19 cellular contexts compared by ENCODE assay signal in the genomic region with DNA sequence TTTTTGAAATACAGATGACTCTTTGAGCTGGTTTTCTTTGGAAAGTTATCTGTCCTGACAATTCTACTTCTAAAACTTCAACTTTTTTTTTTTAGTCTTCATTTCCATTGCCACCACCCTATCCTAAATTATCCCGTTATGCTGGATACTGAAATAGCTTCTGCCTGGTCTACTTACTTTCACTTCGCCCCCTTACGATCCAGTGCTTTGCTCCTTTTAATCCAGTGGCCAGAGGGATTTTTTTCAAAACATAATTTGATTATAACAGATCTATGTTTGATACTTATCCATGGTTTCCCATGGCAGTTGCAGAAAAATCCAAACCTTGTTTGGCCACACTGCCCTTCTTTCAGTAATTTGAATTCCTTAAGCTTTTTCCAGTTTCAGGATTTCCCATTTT. TPM values are rescaled to one million over a fixed set of nuclear protein-coding genes. Genes with fewer than 3 reads are reported as not detected.
DNase-seq lines count a peak whose midpoint lies in the region; ATAC-seq and TF ChIP-seq lines count a peak whose summit lies in the region.
"Had no signal": no experiment of that assay in that cellular context is flagged by ENCODE, and none has a peak within 500 bp of the region (broad histone marks: within the 10 kb centered on the region; RNA-seq: fewer than 3 reads in every experiment).

No MANE protein-coding gene starts in this region.

- peak overlapping the region; percentile 51 for H3K27ac Mint-ChIP-seq in activated CD8-positive, alpha-beta T cell treated with anti-CD3 and anti-CD28 coated beads, Interleukin-2, amount 10 ng/mL, durations not matched to agents 7 days and 5 days
- H3K27ac Mint-ChIP-seq in activated CD8-positive, alpha-beta T cell treated with anti-CD3 and anti-CD28 coated beads for 36 hours: no peak overlapping the region
- H3K27ac Mint-ChIP-seq in activated T-helper 1 cell treated with anti-CD3 and anti-CD28 coated beads, Interleukin-12 subunit alpha, Interleukin-12 subunit beta, Interleukin-2, Interleukin-4 antibody, amounts not matched to agents 30 ng/mL and 10 ng/mL and 1 ng/mL, durations not matched to agents 14 hours and 24 hours and 36 hours: peak overlapping the region; percentile 21

- H3K36me3 ChIP-seq in subcutaneous abdominal adipose tissue (ENCODE audit: control insufficient read depth in 5 of 5, insufficient read depth in 5 of 5, low read length in 5 of 5): peaks cover 0 to 15% (median 7%) of the 10 kb centered on the region in 5 donors
- H3K36me3 ChIP-seq: gastrocnemius medialis had no signal

- H3K27me3 Mint-ChIP-seq in activated CD8-positive, alpha-beta T cell treated with anti-CD3 and anti-CD28 coated beads, Interleukin-2, amount 10 ng/mL, durations not matched to agents 7 days and 5 days (ENCODE audit: low read depth): no peaks in the 10 kb centered on the region
- H3K27me3 Mint-ChIP-seq in activated CD8-positive, alpha-beta T cell treated with anti-CD3 and anti-CD28 coated beads for 36 hours: no peaks in the 10 kb centered on the region
- H3K27me3 Mint-ChIP-seq in activated T-helper 1 cell treated with anti-CD3 and anti-CD28 coated beads, Interleukin-12 subunit alpha, Interleukin-12 subunit beta, Interleukin-2, Interleukin-4 antibody, amounts not matched to agents 30 ng/mL and 10 ng/mL and 1 ng/mL, durations not matched to agents 14 hours and 24 hours and 36 hours (ENCODE audit: insufficient read depth): no peaks in the 10 kb centered on the region

- peaks cover 43% of the 10 kb centered on the region for H3K4me1 Mint-ChIP-seq in activated CD8-positive, alpha-beta T cell treated with anti-CD3 and anti-CD28 coated beads, Interleukin-2, amount 10 ng/mL, durations not matched to agents 7 days and 5 days (ENCODE audit: low read depth)
- H3K4me1 Mint-ChIP-seq in activated CD8-positive, alpha-beta T cell treated with anti-CD3 and anti-CD28 coated beads for 36 hours (ENCODE audit: low read depth): peaks cover 47% of the 10 kb centered on the region
- H3K4me1 Mint-ChIP-seq in activated T-helper 1 cell treated with anti-CD3 and anti-CD28 coated beads, Interleukin-12 subunit alpha, Interleukin-12 subunit beta, Interleukin-2, Interleukin-4 antibody, amounts not matched to agents 30 ng/mL and 10 ng/mL and 1 ng/mL, durations not matched to agents 14 hours and 24 hours and 36 hours (ENCODE audit: low read depth): peaks cover 55% of the 10 kb centered on the region

- no peak for DNase-seq in activated CD8-positive, alpha-beta T cell treated with anti-CD3 and anti-CD28 coated beads, Interleukin-2, amount 10 ng/mL, durations not matched to agents 7 days and 5 days
- no peak for DNase-seq in activated CD8-positive, alpha-beta T cell treated with anti-CD3 and anti-CD28 coated beads for 36 hours
- DNase-seq in activated T-helper 1 cell treated with anti-CD3 and anti-CD28 coated beads, Interleukin-12 subunit alpha, Interleukin-12 subunit beta, Interleukin-2, Interleukin-4 antibody, amounts not matched to agents 30 ng/mL and 10 ng/mL and 1 ng/mL, durations not matched to agents 14 hours and 24 hours and 36 hours (ENCODE audit: low spot score): no peak
- peak; percentile 24 to 25 for DNase-seq in lung microvascular endothelial cell (ENCODE audit: low read depth in 2 of 2)
- DNase-seq in stimulated activated CD8-positive, alpha-beta memory T cell treated with anti-CD3 and anti-CD28 coated beads, Interleukin-4, amount 100 ng/mL, for 48 hours: no peak
- no peak for DNase-seq in stimulated activated naive CD4-positive, alpha-beta T cell treated with Interleukin-2 at 50 U/mL for 16 hours (lab: John Stamatoyannopoulos, UW)
- DNase-seq: 8988T; activated CD4-positive, alpha-beta T cell treated with anti-CD3 and anti-CD28 coated beads for 48 hours; Caco-2; effector CD4-positive, alpha-beta T cell; gastrocnemius medialis; GF-D8; islet precursor cell; NCI-H1436; NCI-H524; PC-9; stimulated activated CD4-positive, alpha-beta T cell treated with anti-CD3 and anti-CD28 coated beads, Interleukin-4, amount 100 ng/mL, for 1 hour had no signal

- H3K4me3 ChIP-seq in subcutaneous abdominal adipose tissue (ENCODE audit: low read depth in 1 of 5, low read length in 5 of 5): peak overlapping the region in 2 of 5 donors; percentile 15 to 51
- H3K4me3 ChIP-seq: PC-9 had no signal

- H3K36me3 Mint-ChIP-seq in activated CD8-positive, alpha-beta T cell treated with anti-CD3 and anti-CD28 coated beads, Interleukin-2, amount 10 ng/mL, durations not matched to agents 7 days and 5 days (ENCODE audit: low read depth): peaks cover 35% of the 10 kb centered on the region
- peaks cover 30% of the 10 kb centered on the region for H3K36me3 Mint-ChIP-seq in activated CD8-positive, alpha-beta T cell treated with anti-CD3 and anti-CD28 coated beads for 36 hours (ENCODE audit: low read depth)
- peaks cover 21% of the 10 kb centered on the region for H3K36me3 Mint-ChIP-seq in activated T-helper 1 cell treated with anti-CD3 and anti-CD28 coated beads, Interleukin-12 subunit alpha, Interleukin-12 subunit beta, Interleukin-2, Interleukin-4 antibody, amounts not matched to agents 30 ng/mL and 10 ng/mL and 1 ng/mL, durations not matched to agents 14 hours and 24 hours and 36 hours (ENCODE audit: low read depth)

- POLR2A ChIA-PET in activated CD8-positive, alpha-beta T cell treated with anti-CD3 and anti-CD28 coated beads, Interleukin-2, amount 10 ng/mL, durations not matched to agents 7 days and 5 days (lab: Charles Lee): interaction anchor here (0.6 to 1.0 kb wide), 3 partner anchors 10 to 28 kb away, joined by 3 to 7 read pairs (median 3); a partner anchor contains a TSS
- POLR2A ChIA-PET in activated CD8-positive, alpha-beta T cell treated with anti-CD3 and anti-CD28 coated beads for 36 hours (lab: Charles Lee): interaction anchor here (1.0 to 1.4 kb wide), 2 partner anchors 14 to 52 kb away, joined by 3 to 4 read pairs; no protein-coding TSS in a partner anchor

- peaks cover 0 to 19% (median 11%) of the 10 kb centered on the region in 5 donors for H3K4me1 ChIP-seq in subcutaneous abdominal adipose tissue (ENCODE audit: control insufficient read depth in 5 of 5, insufficient read depth in 5 of 5, low read length in 5 of 5)

- H3K9me3 ChIP-seq in subcutaneous abdominal adipose tissue (ENCODE audit: control insufficient read depth in 5 of 5, low read length in 5 of 5): no peaks in the 10 kb centered on the region
- H3K9me3 ChIP-seq: gastrocnemius medialis had no signal

- intact Hi-C loops in activated CD8-positive, alpha-beta T cell treated with anti-CD3 and anti-CD28 coated beads for 36 hours (cut with micrococcal nuclease): no loop called here
- intact Hi-C loops in activated T-helper 1 cell treated with anti-CD3 and anti-CD28 coated beads, Interleukin-12 subunit alpha, Interleukin-12 subunit beta, Interleukin-2, Interleukin-4 antibody, amounts not matched to agents 30 ng/mL and 10 ng/mL and 1 ng/mL, durations not matched to agents 14 hours and 24 hours and 36 hours (cut with micrococcal nuclease): no loop called here

- TF ChIP-seq CTCF in activated CD8-positive, alpha-beta T cell treated with anti-CD3 and anti-CD28 coated beads for 36 hours (IDR thresholded peaks at IDR 0.05): no peak

- H3K9ac ChIP-seq in subcutaneous abdominal adipose tissue (ENCODE audit: low read length in 5 of 5): peak overlapping the region in 4 of 5 donors; percentile 4 to 31 (median 18)

- H3K27me3 ChIP-seq in subcutaneous abdominal adipose tissue (ENCODE audit: control insufficient read depth in 5 of 5, insufficient read depth in 4 of 5, low read length in 5 of 5): no peaks in the 10 kb centered on the region
- H3K27me3 ChIP-seq: gastrocnemius medialis had no signal

- H3K4me3 Mint-ChIP-seq in activated CD8-positive, alpha-beta T cell treated with anti-CD3 and anti-CD28 coated beads, Interleukin-2, amount 10 ng/mL, durations not matched to agents 7 days and 5 days: no peak overlapping the region
- no peak overlapping the region for H3K4me3 Mint-ChIP-seq in activated CD8-positive, alpha-beta T cell treated with anti-CD3 and anti-CD28 coated beads for 36 hours
- H3K4me3 Mint-ChIP-seq in activated T-helper 1 cell treated with anti-CD3 and anti-CD28 coated beads, Interleukin-12 subunit alpha, Interleukin-12 subunit beta, Interleukin-2, Interleukin-4 antibody, amounts not matched to agents 30 ng/mL and 10 ng/mL and 1 ng/mL, durations not matched to agents 14 hours and 24 hours and 36 hours: no peak overlapping the region

- ATAC-seq in activated CD8-positive, alpha-beta T cell treated with anti-CD3 and anti-CD28 coated beads, Interleukin-2, amount 10 ng/mL, durations not matched to agents 7 days and 5 days: no peak
- no peak for ATAC-seq in activated CD8-positive, alpha-beta T cell treated with anti-CD3 and anti-CD28 coated beads for 36 hours
- ATAC-seq in GM21786 (IDR thresholded peaks at IDR 0.05; ENCODE audit: unreplicated experiment): no peak
- ATAC-seq: gastrocnemius medialis had no signal

- CTCF ChIA-PET in activated CD8-positive, alpha-beta T cell treated with anti-CD3 and anti-CD28 coated beads, Interleukin-2, amount 10 ng/mL, durations not matched to agents 7 days and 5 days (lab: Charles Lee): interaction anchor here (0.7 to 2.0 kb wide), 7 partner anchors 10 to 243 kb away, joined by 3 to 8 read pairs (median 4); no protein-coding TSS in a partner anchor
- CTCF ChIA-PET in activated CD8-positive, alpha-beta T cell treated with anti-CD3 and anti-CD28 coated beads for 36 hours (lab: Charles Lee): interaction anchor here (0.8 to 1.6 kb wide), 6 partner anchors 12 to 267 kb away, joined by 3 to 5 read pairs (median 3); no protein-coding TSS in a partner anchor

- H3K9me3 Mint-ChIP-seq in activated CD8-positive, alpha-beta T cell treated with anti-CD3 and anti-CD28 coated beads, Interleukin-2, amount 10 ng/mL, durations not matched to agents 7 days and 5 days (ENCODE audit: insufficient read depth): no peaks in the 10 kb centered on the region
- no peaks in the 10 kb centered on the region for H3K9me3 Mint-ChIP-seq in activated CD8-positive, alpha-beta T cell treated with anti-CD3 and anti-CD28 coated beads for 36 hours
- H3K9me3 Mint-ChIP-seq in activated T-helper 1 cell treated with anti-CD3 and anti-CD28 coated beads, Interleukin-12 subunit alpha, Interleukin-12 subunit beta, Interleukin-2, Interleukin-4 antibody, amounts not matched to agents 30 ng/mL and 10 ng/mL and 1 ng/mL, durations not matched to agents 14 hours and 24 hours and 36 hours: no peaks in the 10 kb centered on the region

- no peak overlapping the region for H3K27ac ChIP-seq in subcutaneous abdominal adipose tissue (ENCODE audit: low read depth, low read length)
- H3K27ac ChIP-seq: PC-9 had no signal

RNA-seq across cellular contexts. Expression of a gene that starts 27.4 kb away (rescaled TPM):
- 10 to 100 TPM; 91.7 to 97.4 TPM for total RNA-seq in activated CD8-positive, alpha-beta T cell treated with anti-CD3 and anti-CD28 coated beads, Interleukin-2, amount 10 ng/mL, durations not matched to agents 7 days and 5 days
- total RNA-seq in activated CD8-positive, alpha-beta T cell treated with anti-CD3 and anti-CD28 coated beads for 36 hours: 100 to 1,000 TPM; 129 to 137 TPM
- 136 and 142 TPM in 2 replicates for total RNA-seq in activated T-helper 1 cell treated with anti-CD3 and anti-CD28 coated beads, Interleukin-12 subunit alpha, Interleukin-12 subunit beta, Interleukin-2, Interleukin-4 antibody, amounts not matched to agents 30 ng/mL and 10 ng/mL and 1 ng/mL, durations not matched to agents 14 hours and 24 hours and 36 hours
- total RNA-seq in lung microvascular endothelial cell: 27.9 and 42.5 TPM in 2 replicates

Comparison
In these comparisons a context has a peak if more than half of its experiments do, and no peak if none do; other contexts are left out.
1. DNase-seq: peak in lung microvascular endothelial cell (2 of 2); none in activated CD8-positive, alpha-beta T cell treated with anti-CD3 and anti-CD28 coated beads, Interleukin-2, amount 10 ng/mL, durations not matched to agents 7 days and 5 days (single experiment), activated CD8-positive, alpha-beta T cell treated with anti-CD3 and anti-CD28 coated beads for 36 hours (single experiment), activated T-helper 1 cell treated with anti-CD3 and anti-CD28 coated beads, Interleukin-12 subunit alpha, Interleukin-12 subunit beta, Interleukin-2, Interleukin-4 antibody, amounts not matched to agents 30 ng/mL and 10 ng/mL and 1 ng/mL, durations not matched to agents 14 hours and 24 hours and 36 hours (single experiment), stimulated activated CD8-positive, alpha-beta memory T cell treated with anti-CD3 and anti-CD28 coated beads, Interleukin-4, amount 100 ng/mL, for 48 hours (single experiment) and stimulated activated naive CD4-positive, alpha-beta T cell treated with Interleukin-2 at 50 U/mL for 16 hours (single experiment).